Comparison of ENCODE assay signal across 28 cellular contexts in the genomic region with DNA sequence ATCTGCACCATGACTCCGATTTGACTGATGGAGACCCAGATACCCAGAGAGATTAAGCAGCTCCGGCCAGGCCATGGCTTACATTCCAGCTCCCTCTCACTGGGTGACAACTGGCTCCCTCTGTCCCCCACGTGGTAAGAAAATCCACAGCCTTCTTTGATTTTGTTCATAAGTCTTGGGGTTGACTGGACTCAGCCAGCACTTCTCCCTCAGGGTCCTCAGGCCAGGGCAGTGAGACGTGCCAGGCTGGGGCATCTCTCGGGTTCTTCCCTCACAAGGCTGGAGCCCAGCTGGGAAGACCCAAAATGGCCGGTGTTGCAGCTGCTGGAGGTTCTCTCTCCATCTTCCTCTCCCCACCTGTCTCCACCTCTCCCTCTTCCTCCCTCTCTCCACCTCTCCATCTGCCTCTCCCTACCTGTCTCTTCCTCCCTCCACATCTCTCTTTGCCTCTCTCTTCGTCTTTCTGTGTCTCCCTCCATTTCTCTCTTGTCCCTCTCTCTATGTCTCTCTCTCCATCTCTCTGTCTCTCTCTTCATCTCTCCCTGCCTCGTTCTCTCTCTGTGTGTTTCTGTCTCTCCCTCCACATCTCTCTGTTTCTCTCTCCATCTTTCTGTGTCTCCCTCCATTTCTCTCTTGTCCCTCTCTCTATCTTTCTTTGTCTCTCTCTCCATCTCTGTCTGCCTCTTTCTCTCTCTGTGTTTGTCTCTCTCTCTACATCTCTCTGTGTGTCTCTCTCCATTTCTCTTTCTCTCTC.
"Had no signal": no experiment of that assay in that cellular context is flagged by ENCODE, and none has a peak within 500 bp of the region (broad histone marks: within the 10 kb centered on the region; RNA-seq: fewer than 3 reads in every experiment).

No MANE protein-coding gene starts in this region.

- H3K27ac Mint-ChIP-seq: activated B cell treated with CpG ODN at 0.5 μM for 24 hours; activated CD4-positive, alpha-beta T cell treated with anti-CD3 and anti-CD28 coated beads for 36 hours; activated naive CD8-positive, alpha-beta T cell; activated T-cell treated with anti-CD3 and anti-CD28 coated beads, Interleukin-2, amount 50 U/mL, for 24 hours; activated T-helper 2 cell treated with anti-CD3 and anti-CD28 coated beads, Interferon-gamma antibody, Interleukin-2, Interleukin-4, amounts not matched to agents 10 μg/mL and 5 μg/mL and 100 μg/mL, durations not matched to agents 14 hours and 24 hours and 36 hours; effector memory CD8-positive, alpha-beta T cell; mesothelial cell of epicardium; naive thymus-derived CD8-positive, alpha-beta T cell; T-cell had no signal

- H3K27me3 ChIP-seq: adrenal gland, pancreas, right atrium auricular region had no signal

- H3K4me1 Mint-ChIP-seq: activated B cell treated with CpG ODN at 0.5 μM for 24 hours; activated CD4-positive, alpha-beta T cell treated with anti-CD3 and anti-CD28 coated beads for 36 hours; central memory CD8-positive, alpha-beta T cell; T-cell had no signal

- H3K36me3 ChIP-seq: adrenal gland, pancreas, right atrium auricular region, upper lobe of right lung had no signal

- ATAC-seq: activated CD4-positive, alpha-beta T cell treated with anti-CD3 and anti-CD28 coated beads for 36 hours; effector memory CD8-positive, alpha-beta T cell; esophagus mucosa; left ventricle myocardium superior; naive thymus-derived CD8-positive, alpha-beta T cell; pancreas; psoas muscle; T-cell; upper lobe of right lung had no signal

- H3K36me3 Mint-ChIP-seq: activated naive CD8-positive, alpha-beta T cell; mesothelial cell of epicardium; T-cell had no signal

- H3K9me3 Mint-ChIP-seq: activated B cell treated with CpG ODN at 0.5 μM for 24 hours; activated T-cell treated with anti-CD3 and anti-CD28 coated beads, Interleukin-2, amount 50 U/mL, for 24 hours; central memory CD8-positive, alpha-beta T cell; effector memory CD8-positive, alpha-beta T cell; mesothelial cell of epicardium had no signal

- H3K4me3 Mint-ChIP-seq: activated B cell treated with CpG ODN at 0.5 μM for 24 hours; activated CD4-positive, alpha-beta T cell treated with anti-CD3 and anti-CD28 coated beads for 36 hours; activated naive CD8-positive, alpha-beta T cell; activated T-cell treated with anti-CD3 and anti-CD28 coated beads, Interleukin-2, amount 50 U/mL, for 24 hours; central memory CD8-positive, alpha-beta T cell; effector memory CD8-positive, alpha-beta T cell; mesothelial cell of epicardium; naive thymus-derived CD8-positive, alpha-beta T cell; T-cell had no signal

- H3K9me3 ChIP-seq: adrenal gland, pancreas, psoas muscle, right atrium auricular region, upper lobe of right lung had no signal

- DNase-seq: activated B cell treated with CpG ODN at 0.5 μM for 24 hours; activated CD4-positive, alpha-beta T cell treated with anti-CD3 and anti-CD28 coated beads for 36 hours; activated CD4-positive, alpha-beta T cell treated with anti-CD3 and anti-CD28 coated beads, Interleukin-2, amount 50 U/mL, for 4 hours; activated CD8-positive, alpha-beta memory T cell treated with anti-CD3 and anti-CD28 coated beads for 24 hours; activated CD8-positive, alpha-beta memory T cell treated with anti-CD3 and anti-CD28 coated beads, Interleukin-2, amount 50 U/mL, for 4 hours; activated naive CD4-positive, alpha-beta T cell; activated T-cell treated with anti-CD3 and anti-CD28 coated beads, Interleukin-2, amount 50 U/mL, for 24 hours; adrenal gland; dorsolateral prefrontal cortex; effector memory CD8-positive, alpha-beta T cell; hypothalamus; left ventricle myocardium superior; mammary epithelial cell; naive thymus-derived CD8-positive, alpha-beta T cell; pancreas; psoas muscle; small intestine; stimulated activated CD4-positive, alpha-beta T cell treated with anti-CD3 and anti-CD28 coated beads, Interleukin-2, amount 100 ng/mL, for 24 hours; stimulated activated naive CD4-positive, alpha-beta T cell treated with Interleukin-2 at 50 U/mL for 16 hours; T-cell; T-helper 9 cell; upper lobe of right lung had no signal

- H3K4me1 ChIP-seq: adrenal gland, pancreas, psoas muscle had no signal

- H3K27ac ChIP-seq: adrenal gland, dorsolateral prefrontal cortex, pancreas, psoas muscle, upper lobe of right lung had no signal

- H3K4me3 ChIP-seq: adrenal gland, dorsolateral prefrontal cortex, pancreas, psoas muscle, right atrium auricular region, upper lobe of right lung had no signal
